ENCODE assay signal across 13 cellular contexts in genomic region chr22:32754413-32755041, GRCh38. TPM values are rescaled to one million over a fixed set of nuclear protein-coding genes. Genes with fewer than 3 reads are reported as not detected.
DNase-seq lines count a peak whose midpoint lies in the region; ATAC-seq and TF ChIP-seq lines count a peak whose summit lies in the region.
"Had no signal": no experiment of that assay in that cellular context is flagged by ENCODE, and none has a peak within 500 bp of the region (broad histone marks: within the 10 kb centered on the region; RNA-seq: fewer than 3 reads in every experiment).

No MANE protein-coding gene starts in this region.

- H3K27me3 ChIP-seq in right lobe of liver (no peaks in the 10 kb centered on the region), aorta (ENCODE audit: control insufficient read depth in 1 of 2, insufficient read depth in 2 of 2, low read length in 1 of 2) (no peaks in the 10 kb centered on the region), spleen (replicated peaks in 1 of 7) (no peaks in the 10 kb centered on the region)
- H3K27me3 ChIP-seq: cardiac muscle cell had no signal

- DNase-seq in M059J (ENCODE audit: low read depth) (peak; percentile 56), fibroblast of mammary gland (ENCODE audit: low read depth) (peak; percentile 76), right lobe of liver (no peak), aorta (no peak), DMS53 (lab: John Stamatoyannopoulos, UW) (no peak), spleen (no peak)
- DNase-seq: activated CD4-positive, CD25-positive, alpha-beta regulatory T cell treated with anti-CD3 and anti-CD28 coated beads, Interleukin-2, amount 50 U/mL, for 72 hours; naive thymus-derived CD8-positive, alpha-beta T cell; NCI-H1436; SK-N-SH had no signal

- ATAC-seq in right lobe of liver: peak; percentile 68 to 87 (median 77)
- ATAC-seq in aorta (ENCODE audit: low FRiP score): peak; percentile 61
- no peak for ATAC-seq in GM18909 (IDR thresholded peaks at IDR 0.05; ENCODE audit: poor library complexity, unreplicated experiment)
- ATAC-seq: naive thymus-derived CD8-positive, alpha-beta T cell had no signal

- intact Hi-C loops in right lobe of liver (cut with DNase I): no loop called here
- intact Hi-C loops in aorta (cut with DNase I): no loop called here
- intact Hi-C loops in spleen (cut with DNase I; ENCODE audit: low total_unique reads): no loop called here

- H3K4me3 ChIP-seq in fibroblast of mammary gland (ENCODE audit: control insufficient read depth, low read depth, low read length): no peak overlapping the region
- H3K4me3 ChIP-seq in right lobe of liver: no peak overlapping the region
- H3K4me3 ChIP-seq in aorta (ENCODE audit: low read length in 2 of 2): no peak overlapping the region
- no peak overlapping the region for H3K4me3 ChIP-seq in spleen
- H3K4me3 ChIP-seq: cardiac muscle cell had no signal

- H3K4me1 ChIP-seq in right lobe of liver (peaks cover 0 to 18% (median 7%) of the 10 kb centered on the region in 4 donors), aorta (ENCODE audit: control insufficient read depth in 1 of 2, insufficient read depth in 2 of 2, low read length in 2 of 2) (no peaks in the 10 kb centered on the region), spleen (peaks cover 0 to 9% (median 0%) of the 10 kb centered on the region in 6 donors)

- H3K36me3 ChIP-seq in right lobe of liver (no peaks in the 10 kb centered on the region), aorta (ENCODE audit: control insufficient read depth in 1 of 2, insufficient read depth in 2 of 2, low read length in 1 of 2) (no peaks in the 10 kb centered on the region), spleen (no peaks in the 10 kb centered on the region)
- H3K36me3 ChIP-seq: cardiac muscle cell had no signal

- no peak for TF ChIP-seq POLR2A in right lobe of liver (IDR thresholded peaks at IDR 0.05)
- no peak for TF ChIP-seq POLR2A in spleen (IDR thresholded peaks at IDR 0.05)

- WGBS in right lobe of liver (ENCODE audit: insufficient coverage, low coverage, low lambda C conversion rate, missing lambda C conversion rate): 25% methylated on average over 5 of the region's 6 CpGs
- 71 to 83% methylated on average over 6 of the region's 6 CpGs for WGBS in aorta, 2 donors
- WGBS in spleen, 5 donors: 60 to 73% (median 62%) methylated on average over 6 of the region's 6 CpGs

- TF ChIP-seq CTCF in fibroblast of mammary gland (conservative IDR thresholded peaks at IDR 0.05; ENCODE audit: control insufficient read depth, insufficient read depth, low read depth, low read length): no peak
- no peak for TF ChIP-seq CTCF in right lobe of liver (IDR thresholded peaks at IDR 0.05)
- TF ChIP-seq CTCF in spleen (IDR thresholded peaks at IDR 0.05 in 8 of 11, conservative IDR thresholded peaks at IDR 0.05 in 3 of 11): no peak

- H3K27ac ChIP-seq in right lobe of liver: peak overlapping the region in 1 of 3 donors; percentile 20
- H3K27ac ChIP-seq in aorta (ENCODE audit: low read depth in 1 of 2, low read length in 2 of 2): no peak overlapping the region
- peak overlapping the region in 2 of 8 donors; percentile 39 to 43 for H3K27ac ChIP-seq in spleen
- H3K27ac ChIP-seq: cardiac muscle cell had no signal

- H3K9me3 ChIP-seq in right lobe of liver (no peaks in the 10 kb centered on the region), aorta (ENCODE audit: control insufficient read depth, low read length) (no peaks in the 10 kb centered on the region), spleen (no peaks in the 10 kb centered on the region)
- H3K9me3 ChIP-seq: SK-N-SH had no signal

RNA-seq across cellular contexts. Expression of gene TIMP3, which starts 47.0 kb away (rescaled TPM):
- total RNA-seq in M059J (2014; rRNA removed; shearing (Covaris generic)): 45.9 and 62.1 TPM in 2 replicates
- total RNA-seq in right lobe of liver (10 to 100 TPM; 21.9 to 58.6 (median 52.7) TPM), aorta (100 to 1,000 TPM; 298 to 410 TPM), spleen (100 to 1,000 TPM; 171 to 689 (median 516) TPM)
- polyA plus RNA-seq in aorta (10 to 100 TPM; 34.4 to 59.4 TPM), spleen (100 to 1,000 TPM in 1 of 3 donors, 10 to 100 TPM in 2; 19.7 to 104 (median 48.1) TPM)
- total RNA-seq: activated T-helper 1 cell treated with anti-CD3 and anti-CD28 coated beads, Interleukin-12 subunit alpha, Interleukin-12 subunit beta, Interleukin-2, Interleukin-4 antibody, amounts not matched to agents 30 ng/mL and 10 ng/mL and 1 ng/mL, durations not matched to agents 14 hours and 24 hours and 36 hours had no signal
- polyA plus RNA-seq: naive thymus-derived CD8-positive, alpha-beta T cell had no signal

Comparison
In these comparisons a context has a peak if more than half of its experiments do, and no peak if none do; other contexts are left out.
1. DNase-seq: peak in M059J (single experiment) and fibroblast of mammary gland (single experiment); none in right lobe of liver (0 of 3), aorta (0 of 2), DMS53 (single experiment) and spleen (single experiment).